In genomic region chr4:96227515-96227914, GRCh38 we compare ENCODE assay signal across 1 cellular context.
TF ChIP-seq lines count a peak whose summit lies in the region.

No MANE protein-coding gene starts in this region.

TF ChIP-seq in WTC11, 78 proteins besides CTCF, POLR2A, EP300 and RAD21 (continued from another document):
- TF ChIP-seq, protein P1, sequence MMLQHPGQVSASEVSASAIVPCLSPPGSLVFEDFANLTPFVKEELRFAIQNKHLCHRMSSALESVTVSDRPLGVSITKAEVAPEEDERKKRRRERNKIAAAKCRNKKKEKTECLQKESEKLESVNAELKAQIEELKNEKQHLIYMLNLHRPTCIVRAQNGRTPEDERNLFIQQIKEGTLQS (CRISPR knock-in tag; conservative IDR thresholded peaks at IDR 0.05) = no peak
- TF ChIP-seq ZNF423 (CRISPR knock-in tag; IDR thresholded peaks at IDR 0.05) = no peak
- TF ChIP-seq, protein P2, sequence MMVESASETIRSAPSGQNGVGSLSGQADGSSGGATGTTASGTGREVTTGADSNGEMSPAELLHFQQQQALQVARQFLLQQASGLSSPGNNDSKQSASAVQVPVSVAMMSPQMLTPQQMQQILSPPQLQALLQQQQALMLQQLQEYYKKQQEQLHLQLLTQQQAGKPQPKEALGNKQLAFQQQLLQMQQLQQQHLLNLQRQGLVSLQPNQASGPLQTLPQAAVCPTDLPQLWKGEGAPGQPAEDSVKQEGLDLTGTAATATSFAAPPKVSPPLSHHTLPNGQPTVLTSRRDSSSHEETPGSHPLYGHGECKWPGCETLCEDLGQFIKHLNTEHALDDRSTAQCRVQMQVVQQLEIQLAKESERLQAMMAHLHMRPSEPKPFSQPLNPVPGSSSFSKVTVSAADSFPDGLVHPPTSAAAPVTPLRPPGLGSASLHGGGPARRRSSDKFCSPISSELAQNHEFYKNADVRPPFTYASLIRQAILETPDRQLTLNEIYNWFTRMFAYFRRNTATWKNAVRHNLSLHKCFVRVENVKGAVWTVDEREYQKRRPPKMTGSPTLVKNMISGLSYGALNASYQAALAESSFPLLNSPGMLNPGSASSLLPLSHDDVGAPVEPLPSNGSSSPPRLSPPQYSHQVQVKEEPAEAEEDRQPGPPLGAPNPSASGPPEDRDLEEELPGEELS (CRISPR knock-in tag; IDR thresholded peaks at IDR 0.05) = no peak
- no peak for TF ChIP-seq GTF2I (CRISPR knock-in tag; conservative IDR thresholded peaks at IDR 0.05)
TF ChIP-seq in WTC11: peak in this region for 0.
